8 cellular contexts compared by ENCODE assay signal in the genomic region with DNA sequence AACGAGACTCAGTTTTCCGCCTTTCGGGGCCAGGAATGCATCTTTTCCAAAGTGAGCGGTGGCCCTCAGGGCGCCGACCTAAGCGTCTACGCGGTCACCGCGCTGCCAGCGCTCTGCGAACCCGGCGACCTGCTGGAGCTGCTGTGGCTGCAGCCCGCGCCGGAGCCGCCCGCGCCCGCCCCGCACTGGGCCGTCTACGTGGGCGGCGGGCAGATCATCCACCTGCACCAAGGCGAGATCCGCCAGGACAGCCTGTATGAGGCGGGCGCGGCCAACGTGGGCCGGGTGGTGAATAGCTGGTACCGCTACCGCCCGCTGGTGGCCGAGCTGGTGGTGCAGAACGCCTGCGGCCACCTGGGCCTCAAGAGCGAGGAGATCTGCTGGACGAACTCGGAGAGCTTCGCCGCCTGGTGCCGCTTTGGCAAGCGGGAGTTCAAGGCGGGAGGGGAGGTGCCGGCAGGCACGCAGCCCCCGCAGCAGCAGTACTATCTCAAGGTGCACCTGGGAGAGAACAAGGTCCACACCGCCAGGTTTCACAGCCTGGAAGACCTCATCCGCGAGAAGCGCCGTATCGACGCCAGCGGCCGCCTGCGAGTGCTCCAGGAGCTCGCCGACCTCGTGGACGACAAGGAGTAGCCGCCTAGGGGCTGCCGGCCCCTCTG. TPM values are rescaled to one million over a fixed set of nuclear protein-coding genes. Genes with fewer than 3 reads are reported as not detected.
DNase-seq lines count a peak whose midpoint lies in the region; ATAC-seq, FAIRE-seq and TF ChIP-seq lines count a peak whose summit lies in the region.

No MANE protein-coding gene starts in this region.

- TF ChIP-seq CTCF in kidney (IDR thresholded peaks at IDR 0.05; ENCODE audit: borderline replicate concordance, extremely low read depth, insufficient read depth) = peak; percentile 55

- H3K9me3 ChIP-seq in kidney (ENCODE audit: control insufficient read depth in 1 of 2, low read length in 2 of 2) = no peaks in the 10 kb centered on the region
- H3K9me3 ChIP-seq in small intestine (ENCODE audit: control insufficient read depth, low read depth) = no peaks in the 10 kb centered on the region

- H3K27me3 ChIP-seq in small intestine (ENCODE audit: control insufficient read depth in 2 of 2, insufficient read depth in 2 of 2, low read length in 2 of 2) = no peaks in the 10 kb centered on the region

- DNase-seq in D341Med (ENCODE audit: low spot score) (peak; percentile 85), H4 (ENCODE audit: low spot score) (peak; percentile 74), NCI-H2227 treated with DMSO at 0.1 percent for 48 hours (lab: John Stamatoyannopoulos, UW) (peak; percentile 79), cerebellum (ENCODE audit: low spot score) (peak; percentile 29), kidney (peak; percentile 93), small intestine (peak; percentile 89)

- FAIRE-seq in kidney (lab: Jason Lieb, UNC) (no peak), small intestine (lab: Jason Lieb, UNC) (no peak)

- H3K4me1 ChIP-seq in kidney (ENCODE audit: control insufficient read depth in 1 of 2, insufficient read depth in 1 of 2, low read depth in 1 of 2, low read length in 2 of 2) (peaks cover 0 to 20% of the 10 kb centered on the region in 2 donors), small intestine (ENCODE audit: control insufficient read depth in 2 of 2, insufficient read depth in 1 of 2, low read depth in 1 of 2, low read length in 1 of 2) (peaks cover 0 to 2% of the 10 kb centered on the region in 2 donors)

- ATAC-seq in GM21717 (IDR thresholded peaks at IDR 0.05; ENCODE audit: unreplicated experiment) (no peak), HG02970 (IDR thresholded peaks at IDR 0.05; ENCODE audit: low FRiP score, unreplicated experiment) (no peak)

- H3K36me3 ChIP-seq in kidney (ENCODE audit: control insufficient read depth in 1 of 2, insufficient read depth in 2 of 2, low read length in 2 of 2) (no peaks in the 10 kb centered on the region), small intestine (ENCODE audit: control insufficient read depth in 2 of 2, insufficient read depth in 2 of 2, low read length in 2 of 2) (no peaks in the 10 kb centered on the region)

- H3K27ac ChIP-seq in kidney (ENCODE audit: low read depth in 2 of 2, low read length in 2 of 2) = peak overlapping the region; percentile 79 to 80
- peak overlapping the region; percentile 85 to 94 for H3K27ac ChIP-seq in small intestine (ENCODE audit: low read depth in 1 of 2, low read length in 1 of 2)

- no peak overlapping the region for H3K9ac ChIP-seq in kidney (ENCODE audit: low read length in 2 of 2)

- H3K4me3 ChIP-seq in kidney (ENCODE audit: low read length in 2 of 2) = peak overlapping the region; percentile 73
- peak overlapping the region; percentile 37 to 81 for H3K4me3 ChIP-seq in small intestine (ENCODE audit: low read depth in 1 of 2, low read length in 2 of 2)

- 3 to 5% (median 3%) methylated on average over 66 to 67 of the region's 67 CpGs for WGBS in small intestine, 3 donors

- intact Hi-C loops in kidney (cut with DNase I) = no loop called here

RNA-seq across cellular contexts. Expression of gene LRATD1, which starts 1.8 kb away (rescaled TPM):
- 14.9 and 18.5 TPM in 2 replicates for total RNA-seq in H4 (2014; rRNA removed; shearing (Covaris generic))
- total RNA-seq in cerebellum (17.2 TPM), kidney (17.3 TPM)
- polyA plus RNA-seq in kidney (ENCODE audit: insufficient read depth, low read depth, low replicate concordance) (4.2 TPM), small intestine (10 to 100 TPM; 24.6 to 41.2 (median 33.2) TPM)

Comparison
In these comparisons a context has a peak if more than half of its experiments do, and no peak if none do; other contexts are left out.
1. DNase-seq: peak in every context shown above with its lines; median percentile 93 in kidney; 89 in small intestine; 85 in D341Med; 79 in NCI-H2227 treated with DMSO at 0.1 percent for 48 hours; 74 in H4; 29 in cerebellum.